14 cellular contexts compared by ENCODE assay signal in the genomic region with DNA sequence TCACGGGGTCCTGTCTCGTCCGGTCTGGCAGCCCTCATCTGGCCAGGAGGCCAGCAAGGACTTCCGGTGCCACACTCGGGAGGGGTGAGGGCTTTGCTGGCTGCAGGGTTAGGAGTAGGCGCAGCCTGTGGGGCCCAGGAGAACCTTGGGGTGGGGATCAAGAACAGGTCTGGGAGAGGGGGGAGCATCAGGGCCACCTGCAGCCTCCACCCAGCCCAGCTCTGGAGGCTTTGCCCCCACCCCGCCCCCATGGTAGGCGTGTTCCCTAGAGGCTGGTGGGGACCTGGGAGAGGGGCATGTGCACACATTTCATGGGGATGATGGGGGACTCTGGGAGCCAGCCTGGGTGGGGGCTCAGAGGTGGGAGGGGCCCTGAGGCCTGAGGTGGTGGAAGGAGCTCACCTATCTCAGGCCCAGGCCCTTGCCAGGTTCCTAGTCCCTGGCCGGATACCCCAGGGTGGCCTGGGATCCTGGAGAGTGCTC.
"Had no signal": no experiment of that assay in that cellular context is flagged by ENCODE, and none has a peak within 500 bp of the region (broad histone marks: within the 10 kb centered on the region; RNA-seq: fewer than 3 reads in every experiment).

No MANE protein-coding gene starts in this region.

- H3K27me3 ChIP-seq: gastrocnemius medialis, thyroid gland had no signal

- H3K27ac ChIP-seq: gastrocnemius medialis, heart left ventricle, parathyroid adenoma, thyroid gland, WERI-Rb-1 had no signal

- H3K36me3 ChIP-seq: gastrocnemius medialis, heart left ventricle, thyroid gland, WERI-Rb-1 had no signal

- ATAC-seq: activated T-cell treated with anti-CD3 and anti-CD28 coated beads, Interleukin-2, amount 50 U/mL, for 4 hours; gastrocnemius medialis; naive thymus-derived CD8-positive, alpha-beta T cell; stimulated activated naive B cell treated with anti-CD40 and anti-IgM and Interleukin-4, amounts not matched to agents 10 μg/mL and 1 μg/mL and 100 μg/mL, for 72 hours had no signal

- DNase-seq: activated CD4-positive, alpha-beta T cell treated with anti-CD3 and anti-CD28 coated beads for 1 hour; activated effector memory CD4-positive, alpha-beta T cell treated with anti-CD3 and anti-CD28 coated beads, Interleukin-2, amount 50 U/mL, for 16 hours; activated naive CD4-positive, alpha-beta T cell treated with anti-CD3 and anti-CD28 coated beads, Interleukin-2, amount 50 U/mL, for 16 hours; activated T-cell treated with anti-CD3 and anti-CD28 coated beads, Interleukin-2, amount 50 U/mL, for 4 hours; effector CD4-positive, alpha-beta T cell; gastrocnemius medialis; mesendoderm; stimulated activated naive B cell treated with anti-CD40 and anti-IgM and Interleukin-4, amounts not matched to agents 10 μg/mL and 1 μg/mL and 100 μg/mL, for 72 hours; SW 1271; thyroid gland; WERI-Rb-1 had no signal

- H3K9me3 ChIP-seq: gastrocnemius medialis, heart left ventricle, thyroid gland had no signal

- H3K4me3 ChIP-seq: gastrocnemius medialis, heart left ventricle, thyroid gland had no signal
